ENCODE assay signal across 34 cellular contexts in genomic region chr16:61228371-61228770, GRCh38.
"Had no signal": no experiment of that assay in that cellular context is flagged by ENCODE, and none has a peak within 500 bp of the region (broad histone marks: within the 10 kb centered on the region; RNA-seq: fewer than 3 reads in every experiment).

No MANE protein-coding gene starts in this region.

- H3K4me3 ChIP-seq: adrenal gland, ascending aorta, body of pancreas, breast epithelium, cardiac muscle cell had no signal

- ATAC-seq: activated naive CD4-positive, alpha-beta T cell treated with anti-CD3 and anti-CD28 coated beads, Interleukin-2, amount 50 U/mL, for 72 hours; activated naive CD8-positive, alpha-beta T cell treated with anti-CD3 and anti-CD28 coated beads, Interleukin-2, amount 50 U/mL, for 24 hours; activated T-cell treated with anti-CD3 and anti-CD28 coated beads, Interleukin-2, amount 50 U/mL, for 4 hours; activated T-cell treated with anti-CD3 and anti-CD28 coated beads, Interleukin-2, amount 50 U/mL, for 72 hours; activated T-helper 17 cell treated with anti-CD3 and anti-CD28 coated beads, Interleukin-2, amount 50 U/mL, for 72 hours; body of pancreas had no signal

- H3K4me1 ChIP-seq: adrenal gland, ascending aorta, body of pancreas, breast epithelium had no signal

- H3K9me3 ChIP-seq: adrenal gland, ascending aorta, body of pancreas, breast epithelium had no signal

- H3K36me3 ChIP-seq: adrenal gland, ascending aorta, brain microvascular endothelial cell, breast epithelium, cardiac muscle cell had no signal

- H3K27me3 ChIP-seq: adrenal gland, ascending aorta, body of pancreas, brain microvascular endothelial cell, breast epithelium, cardiac muscle cell had no signal

- H3K27ac ChIP-seq: adrenal gland, ascending aorta, body of pancreas, brain microvascular endothelial cell, breast epithelium, cardiac muscle cell had no signal

- DNase-seq: activated effector memory CD4-positive, alpha-beta T cell treated with anti-CD3 and anti-CD28 coated beads, Interleukin-2, amount 50 U/mL, for 16 hours; activated effector memory CD4-positive, alpha-beta T cell treated with Interleukin-2 at 50 U/mL for 16 hours; activated gamma-delta T cell; activated gamma-delta T cell treated with Interleukin-2 at 50 U/mL for 16 hours; activated naive CD4-positive, alpha-beta T cell; activated naive CD4-positive, alpha-beta T cell treated with anti-CD3 and anti-CD28 coated beads for 36 hours; activated naive CD4-positive, alpha-beta T cell treated with anti-CD3 and anti-CD28 coated beads, Interleukin-2, amount 10 ng/mL, durations not matched to agents 7 days and 5 days; activated naive CD4-positive, alpha-beta T cell treated with anti-CD3 and anti-CD28 coated beads, Interleukin-2, amount 50 U/mL, for 16 hours; activated naive CD4-positive, alpha-beta T cell treated with Interleukin-2 at 50 U/mL for 16 hours; activated naive CD8-positive, alpha-beta T cell treated with anti-CD3 and anti-CD28 coated beads for 36 hours; activated naive CD8-positive, alpha-beta T cell treated with anti-CD3 and anti-CD28 coated beads, Interleukin-2, amount 10 ng/mL, durations not matched to agents 7 days and 5 days; activated naive CD8-positive, alpha-beta T cell treated with anti-CD3 and anti-CD28 coated beads, Interleukin-2, amount 50 U/mL, for 24 hours; activated T-cell treated with anti-CD3 and anti-CD28 coated beads, Interleukin-2, amount 50 U/mL, for 1 hour; activated T-cell treated with anti-CD3 and anti-CD28 coated beads, Interleukin-2, amount 50 U/mL, for 24 hours; activated T-cell treated with anti-CD3 and anti-CD28 coated beads, Interleukin-2, amount 50 U/mL, for 4 hours; activated T-cell treated with anti-CD3 and anti-CD28 coated beads, Interleukin-2, amount 50 U/mL, for 48 hours; activated T-cell treated with anti-CD3 and anti-CD28 coated beads, Interleukin-2, amount 50 U/mL, for 72 hours; adrenal gland; amniotic stem cell; amygdala; anterior cingulate cortex; aorta; body of pancreas; brain microvascular endothelial cell; caudate nucleus; central memory CD4-positive, alpha-beta T cell; cerebellar nuclear complex had no signal

- FAIRE-seq: astrocyte, bronchial epithelial cell had no signal
